8 cellular contexts compared by ENCODE assay signal in genomic region chr11:124988063-124988462, GRCh38. TPM values are rescaled to one million over a fixed set of nuclear protein-coding genes. Genes with fewer than 3 reads are reported as not detected.
"Had no signal": no experiment of that assay in that cellular context is flagged by ENCODE, and none has a peak within 500 bp of the region (broad histone marks: within the 10 kb centered on the region; RNA-seq: fewer than 3 reads in every experiment).

No MANE protein-coding gene starts in this region.

- DNase-seq: GDM1, GF-D8 had no signal

- H3K4me3 ChIP-seq: GM12878 had no signal

- FAIRE-seq: G401.6, GM12878, GM12891, GM18507, GM19239 had no signal

- ATAC-seq: GM12878 had no signal

RNA-seq across cellular contexts. Expression of gene HEPACAM, which starts 52.2 kb away (rescaled TPM):
- total RNA-seq: G401, GM12878 had no signal
